ENCODE assay signal across 24 cellular contexts in the genomic region with DNA sequence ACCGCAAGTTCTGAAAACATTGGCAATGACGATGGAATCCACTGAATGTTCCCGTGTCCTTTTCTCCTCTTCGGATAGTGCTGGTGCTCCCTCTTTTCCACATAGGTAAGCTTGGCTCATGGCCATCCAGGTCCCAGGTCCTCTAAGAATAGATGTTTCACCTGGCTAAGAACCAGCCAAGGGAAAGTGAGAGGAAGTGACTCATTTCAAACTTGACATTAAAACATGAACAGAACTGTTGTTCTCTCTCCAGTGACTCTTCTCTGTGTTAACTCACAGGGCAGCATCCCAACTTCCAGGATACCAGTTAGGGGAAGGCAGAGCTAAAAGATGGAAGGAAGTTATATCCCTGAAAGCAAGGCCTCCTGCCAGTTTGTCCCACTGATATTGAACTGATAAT.
DNase-seq lines count a peak whose midpoint lies in the region; ATAC-seq, FAIRE-seq and TF ChIP-seq lines count a peak whose summit lies in the region.
"Had no signal": no experiment of that assay in that cellular context is flagged by ENCODE, and none has a peak within 500 bp of the region (broad histone marks: within the 10 kb centered on the region; RNA-seq: fewer than 3 reads in every experiment).

No MANE protein-coding gene starts in this region.

- no peak for TF ChIP-seq EP300 in HepG2 (IDR thresholded peaks at IDR 0.05; ENCODE audit: low read depth in 2 of 2, low read length in 2 of 2)
- no peak for TF ChIP-seq EP300 in HepG2 (CRISPR knock-in tag; IDR thresholded peaks at IDR 0.05; ENCODE audit: borderline replicate concordance)

- no TSS peak for BruUV-seq in HepG2 (replicated peaks; lab: Mats Ljungman, UMichigan)

- no peak overlapping the region for H2AFZ ChIP-seq in HepG2 (ENCODE audit: low read length)

- WGBS in HepG2 (ENCODE audit: low lambda C conversion rate): 0% methylated on average over 4 of the region's 4 CpGs

- H3K9ac ChIP-seq in HepG2 (ENCODE audit: insufficient read depth, low read depth, low read length): no peak overlapping the region

- POLR2A ChIA-PET in HepG2 (lab: Yijun Ruan, JAX): no interaction called here

- H3K4me3 ChIP-seq in epithelial cell of proximal tubule (ENCODE audit: low read depth, low read length) (no peak overlapping the region), HepG2 (replicated peaks in 1 of 3; ENCODE audit: insufficient read depth in 1 of 3, low read depth in 2 of 3, low read length in 3 of 3) (no peak overlapping the region), H7 (ENCODE audit: insufficient read depth, low read depth, low read length) (no peak overlapping the region)
- H3K4me3 ChIP-seq: adrenal gland, mucosa of descending colon, thyroid gland had no signal

- H3K4me1 ChIP-seq in HepG2 (ENCODE audit: insufficient read depth, low read length): no peaks in the 10 kb centered on the region
- H3K4me1 ChIP-seq: adrenal gland, thyroid gland had no signal

- no peak for ATAC-seq in HepG2
- ATAC-seq: mucosa of descending colon; right cardiac atrium; stimulated activated effector memory CD8-positive, alpha-beta T cell treated with anti-CD3 and anti-CD28 coated beads, Interleukin-12 subunit alpha, Interleukin-12 subunit beta, amount 100 ng/mL, for 72 hours had no signal

- H3K79me2 ChIP-seq in HepG2 (ENCODE audit: insufficient read depth, low read length): no peaks in the 10 kb centered on the region

- TF ChIP-seq CTCF in epithelial cell of proximal tubule (conservative IDR thresholded peaks at IDR 0.05; ENCODE audit: low read depth, low read length) (no peak), HepG2 (CRISPR knock-in tag; IDR thresholded peaks at IDR 0.05) (no peak)

- in situ Hi-C loops in HepG2 (cut with HindIII; ENCODE audit: extremely low pct_ligation_motif_present, low pct_unique_long_range_greater_than_20kb): no loop called here

- no peak for TF ChIP-seq RAD21 in HepG2 (CRISPR knock-in tag; IDR thresholded peaks at IDR 0.05)

- H3K27ac ChIP-seq in HepG2 (ENCODE audit: extremely low read length, insufficient read depth, low read length): no peak overlapping the region
- H3K27ac ChIP-seq: adrenal gland, thyroid gland had no signal

- DNase-seq in HPDE6-E6E7 (ENCODE audit: extremely low spot score) (peak; percentile 81), RKO (ENCODE audit: low spot score) (peak; percentile 19), epithelial cell of proximal tubule (ENCODE audit: low read depth) (peak; percentile 27), stromal cell of bone marrow (ENCODE audit: low read depth) (peak; percentile 4), HepG2 (ENCODE audit: low spot score) (no peak), H7 (no peak), NAMALWA (ENCODE audit: low spot score) (no peak), GM19238 (ENCODE audit: insufficient read length, low spot score) (no peak)
- DNase-seq: activated CD4-positive, alpha-beta T cell treated with anti-CD3 and anti-CD28 coated beads for 48 hours; activated CD8-positive, alpha-beta memory T cell treated with anti-CD3 and anti-CD28 coated beads, Interleukin-2, amount 50 U/mL, for 48 hours; activated effector memory CD4-positive, alpha-beta T cell treated with anti-CD3 and anti-CD28 coated beads, Interleukin-2, amount 50 U/mL, for 16 hours; adrenal gland; effector CD8-positive, alpha-beta T cell; hippocampal formation; mucosa of descending colon; NCI-H1092; NCI-H2081 treated with DMSO at 0.1 percent for 48 hours; NCI-H526 treated with DMSO at 0.1 percent for 48 hours; nucleus accumbens; right cardiac atrium; stimulated activated CD4-positive, alpha-beta T cell treated with anti-CD3 and anti-CD28 coated beads, Interleukin-15, amount 100 ng/mL, for 24 hours; thyroid gland had no signal

- TF ChIP-seq POLR2A in HepG2 (IDR thresholded peaks at IDR 0.05; ENCODE audit: insufficient read depth in 1 of 2, low read depth in 2 of 2, low read length in 2 of 2): no peak

- H3K4me2 ChIP-seq in HepG2 (ENCODE audit: low read depth, low read length): no peak overlapping the region

- H3K27me3 ChIP-seq in HepG2 (ENCODE audit: control insufficient read depth in 1 of 2, insufficient read depth in 2 of 2, low read length in 2 of 2) (no peaks in the 10 kb centered on the region), H7 (ENCODE audit: control insufficient read depth, insufficient read depth, low read length) (no peaks in the 10 kb centered on the region)
- H3K27me3 ChIP-seq: adrenal gland, thyroid gland had no signal

- no peaks in the 10 kb centered on the region for H3K36me3 ChIP-seq in HepG2 (replicated peaks in 1 of 2; ENCODE audit: control insufficient read depth in 1 of 2, insufficient read depth in 2 of 2, low read length in 2 of 2)
- no peaks in the 10 kb centered on the region for H3K36me3 ChIP-seq in H7 (replicated peaks; ENCODE audit: control insufficient read depth, insufficient read depth, low read length)
- H3K36me3 ChIP-seq: adrenal gland, thyroid gland had no signal

- peaks cover 89% of the 10 kb centered on the region for H3K9me3 ChIP-seq in HepG2 (ENCODE audit: low read length)
- H3K9me3 ChIP-seq: adrenal gland, mucosa of descending colon, thyroid gland had no signal

- intact Hi-C loops in HepG2 (cut with micrococcal nuclease; ENCODE audit: unreplicated experiment): no loop called here

- no peak for FAIRE-seq in HepG2 (lab: Jason Lieb, UNC)
- FAIRE-seq: GM12892 had no signal

- no peaks in the 10 kb centered on the region for H4K20me1 ChIP-seq in HepG2 (ENCODE audit: insufficient read depth, low read length)

- CTCF ChIA-PET in HepG2 (lab: Yijun Ruan, JAX; ENCODE audit: low intra/inter-chr PET ratio, low total read pairs): no interaction called here

TF ChIP-seq in HepG2, 621 proteins besides CTCF, POLR2A, EP300 and RAD21:
- no peak for TF ChIP-seq FOXP1 (IDR thresholded peaks at IDR 0.05)
- TF ChIP-seq FOXP1 (CRISPR knock-in tag; IDR thresholded peaks at IDR 0.05): no peak
- no peak for TF ChIP-seq ARNT (IDR thresholded peaks at IDR 0.05)

Comparison
In these comparisons a context has a peak if more than half of its experiments do, and no peak if none do; other contexts are left out.
1. DNase-seq: peak in HPDE6-E6E7 (single experiment), RKO (single experiment), epithelial cell of proximal tubule (single experiment) and stromal cell of bone marrow (single experiment); none in HepG2 (single experiment), H7 (single experiment), NAMALWA (single experiment) and GM19238 (single experiment).